In genomic region chr5:80187274-80187673, GRCh38 we compare ENCODE assay signal across 9 cellular contexts.
DNase-seq lines count a peak whose midpoint lies in the region; ATAC-seq and TF ChIP-seq lines count a peak whose summit lies in the region.
"Had no signal": no experiment of that assay in that cellular context is flagged by ENCODE, and none has a peak within 500 bp of the region (broad histone marks: within the 10 kb centered on the region; RNA-seq: fewer than 3 reads in every experiment).

No MANE protein-coding gene starts in this region.

- H3K9me3 ChIP-seq in Peyer's patch (no peaks in the 10 kb centered on the region), thyroid gland (no peaks in the 10 kb centered on the region)

- TF ChIP-seq CTCF in Peyer's patch (IDR thresholded peaks at IDR 0.05) (no peak), thyroid gland (IDR thresholded peaks at IDR 0.05) (no peak)

- H3K36me3 ChIP-seq in Peyer's patch (no peaks in the 10 kb centered on the region), thyroid gland (no peaks in the 10 kb centered on the region)

- TF ChIP-seq POLR2A in Peyer's patch (IDR thresholded peaks at IDR 0.05) = no peak
- no peak for TF ChIP-seq POLR2A in thyroid gland (IDR thresholded peaks at IDR 0.05)

- H3K27me3 ChIP-seq in Peyer's patch = no peaks in the 10 kb centered on the region
- no peaks in the 10 kb centered on the region for H3K27me3 ChIP-seq in thyroid gland

- peak overlapping the region; percentile 51 for H3K4me3 Mint-ChIP-seq in activated naive CD4-positive, alpha-beta T cell treated with anti-CD3 and anti-CD28 coated beads for 36 hours

- H3K4me3 ChIP-seq in Peyer's patch (no peak overlapping the region), thyroid gland (replicated peaks in 1 of 3) (no peak overlapping the region)

- H3K4me1 ChIP-seq in Peyer's patch = peaks cover 0 to 53% (median 12%) of the 10 kb centered on the region in 4 donors
- peaks cover 44 to 60% of the 10 kb centered on the region in 2 donors for H3K4me1 ChIP-seq in thyroid gland

- CTCF ChIA-PET in activated naive CD4-positive, alpha-beta T cell treated with anti-CD3 and anti-CD28 coated beads for 36 hours (lab: Charles Lee) = interaction anchor here (0.9 to 2.2 kb wide), 2 partner anchors 18 to 61 kb away, joined by 3 to 13 read pairs; no protein-coding TSS in a partner anchor

- H3K27ac Mint-ChIP-seq in activated naive CD4-positive, alpha-beta T cell treated with anti-CD3 and anti-CD28 coated beads for 36 hours = peak overlapping the region; percentile 83

- H3K4me1 Mint-ChIP-seq in activated naive CD4-positive, alpha-beta T cell treated with anti-CD3 and anti-CD28 coated beads for 36 hours (ENCODE audit: low read depth) = peaks cover 83% of the 10 kb centered on the region

- no peak for DNase-seq in activated naive CD4-positive, alpha-beta T cell treated with anti-CD3 and anti-CD28 coated beads for 36 hours
- DNase-seq in activated naive CD4-positive, alpha-beta T cell treated with anti-CD3 and anti-CD28 coated beads, Interleukin-2, amount 50 U/mL, for 16 hours = no peak
- DNase-seq in Peyer's patch (no peak), epithelial cell of prostate (ENCODE audit: low read depth, low spot score) (no peak), thyroid gland (no peak), NCI-H128 (lab: John Stamatoyannopoulos, UW; ENCODE audit: unreplicated experiment) (no peak)
- no peak for DNase-seq in stimulated activated CD4-positive, alpha-beta T cell treated with anti-CD3 and anti-CD28 coated beads, Interleukin-12 subunit alpha, Interleukin-12 subunit beta, amount 100 ng/mL, for 4 hours
- DNase-seq: NCI-H1436 had no signal

- H3K27me3 Mint-ChIP-seq in activated naive CD4-positive, alpha-beta T cell treated with anti-CD3 and anti-CD28 coated beads for 36 hours (ENCODE audit: low read depth) = no peaks in the 10 kb centered on the region

- H3K27ac ChIP-seq in Peyer's patch (peak overlapping the region in 3 of 4 donors; percentile 2 to 41 (median 9)), epithelial cell of prostate (peak overlapping the region; percentile 77), thyroid gland (peak overlapping the region; percentile 86 to 92 (median 88))

- H3K36me3 Mint-ChIP-seq in activated naive CD4-positive, alpha-beta T cell treated with anti-CD3 and anti-CD28 coated beads for 36 hours (ENCODE audit: low read depth) = peaks cover 6% of the 10 kb centered on the region

- intact Hi-C loops in activated naive CD4-positive, alpha-beta T cell treated with anti-CD3 and anti-CD28 coated beads for 36 hours (cut with micrococcal nuclease) = loop anchor here (10.0 kb wide), 1 partner anchor 952 kb away; the partner anchor contains the start of gene JMY
- intact Hi-C loops in thyroid gland (cut with DNase I) = no loop called here

- H3K9me3 Mint-ChIP-seq in activated naive CD4-positive, alpha-beta T cell treated with anti-CD3 and anti-CD28 coated beads for 36 hours = no peaks in the 10 kb centered on the region

- no peak for ATAC-seq in GM21423 (IDR thresholded peaks at IDR 0.05; ENCODE audit: unreplicated experiment)

Comparison
In these comparisons a context has a peak if more than half of its experiments do, and no peak if none do; other contexts are left out.
1. H3K27ac ChIP-seq: peak in every context shown above with its lines; median percentile 88 in thyroid gland; 77 in epithelial cell of prostate; 9 in Peyer's patch.